ENCODE assay signal across 20 cellular contexts in genomic region chr1:82330330-82330729, GRCh38.
DNase-seq lines count a peak whose midpoint lies in the region; ATAC-seq, FAIRE-seq and TF ChIP-seq lines count a peak whose summit lies in the region.
"Had no signal": no experiment of that assay in that cellular context is flagged by ENCODE, and none has a peak within 500 bp of the region (broad histone marks: within the 10 kb centered on the region; RNA-seq: fewer than 3 reads in every experiment).

No MANE protein-coding gene starts in this region.

- H2BK20ac ChIP-seq in H9 (ENCODE audit: low read depth, low read length, poor library complexity, severe bottlenecking) (no peak overlapping the region), H1 (ENCODE audit: low read length) (0 out of 2 replicates have a peak overlapping the region, but pooled peaks have one; percentile 11)

- H3K36me3 Mint-ChIP-seq in H9 (ENCODE audit: insufficient read depth in 1 of 3, low read depth in 3 of 3): no peaks in the 10 kb centered on the region

- TF ChIP-seq CTCF in H9 (conservative IDR thresholded peaks at IDR 0.05) (no peak), H1 (IDR thresholded peaks at IDR 0.05; ENCODE audit: control extremely low read depth in 1 of 3, insufficient read depth in 1 of 3, low read depth in 1 of 3, low read length in 3 of 3) (no peak), keratinocyte (optimal IDR thresholded peaks at IDR 0.05 in 1 of 3, IDR thresholded peaks at IDR 0.05 in 1 of 3, conservative IDR thresholded peaks at IDR 0.05 in 1 of 3; ENCODE audit: extremely low read depth in 1 of 3, insufficient read depth in 2 of 3, low read length in 3 of 3) (no peak), upper lobe of right lung (IDR thresholded peaks at IDR 0.05) (no peak)

- H2BK12ac ChIP-seq in H9 (ENCODE audit: insufficient read length, low read depth, low read length) (no peak overlapping the region), H1 (ENCODE audit: low read depth, low read length) (peak overlapping the region; percentile 40; the same call in 1 of the 2 replicates)

- H3K23me2 ChIP-seq in H9 (ENCODE audit: insufficient read length, low read depth, low read length, poor library complexity, severe bottlenecking) (no peaks in the 10 kb centered on the region), H1 (ENCODE audit: low read depth, low read length) (no peaks in the 10 kb centered on the region)

- H2BK15ac ChIP-seq in H9 (ENCODE audit: low read depth, low read length) (no peak overlapping the region), H1 (ENCODE audit: low read length) (peak overlapping the region; percentile 9; the same call in 1 of the 2 replicates)

- no CpG with 5 or more reads among the region's 3 CpGs for WGBS in H9 (ENCODE audit: extremely low coverage, insufficient read length, low lambda C conversion rate)
- 92% methylated on average over 3 of the region's 3 CpGs; no CpG with 5 or more reads in 1 of the 2 experiments for WGBS in H1 (ENCODE audit: extremely low coverage in 1 of 2, insufficient coverage in 1 of 2, insufficient read length in 1 of 2, insufficient replicate concordance in 2 of 2, low coverage in 1 of 2, low lambda C conversion rate in 2 of 2, missing lambda C conversion rate in 1 of 2), 2 experiments

- H3K9me1 ChIP-seq in keratinocyte (ENCODE audit: control insufficient read depth, extremely low read depth, insufficient read depth, low read length): no peaks in the 10 kb centered on the region

- H3K9ac ChIP-seq in H9 (ENCODE audit: extremely low read depth, insufficient read length, low read length) (no peak overlapping the region), H1 (replicated peaks in 1 of 4; ENCODE audit: extremely low read depth in 1 of 4, low read depth in 3 of 4, low read length in 3 of 4) (no peak overlapping the region), keratinocyte (ENCODE audit: control insufficient read depth, extremely low read depth, insufficient read depth, low read length) (no peak overlapping the region)
- H3K9ac ChIP-seq: GM23248 had no signal

- H3T11ph ChIP-seq in H9 (ENCODE audit: low read length): no peak overlapping the region

- no peak for TF ChIP-seq EP300 in H1 (IDR thresholded peaks at IDR 0.05; ENCODE audit: borderline replicate concordance in 1 of 2, low read depth in 2 of 2, low read length in 2 of 2)

- no peak overlapping the region for H4K91ac ChIP-seq in H9 (ENCODE audit: insufficient read length, low read depth, low read length)
- peak overlapping the region; percentile 66 for H4K91ac ChIP-seq in H1 (replicated peaks; ENCODE audit: insufficient read length, low read length)

- H2BK120ac ChIP-seq in H9 (ENCODE audit: low read depth, low read length, poor library complexity, severe bottlenecking): no peak overlapping the region
- no peak overlapping the region for H2BK120ac ChIP-seq in H1 (replicated peaks; ENCODE audit: low read depth, low read length)

- no peak overlapping the region; a peak in 1 of 7 replicates for H3K27ac Mint-ChIP-seq in H9
- H3K27ac Mint-ChIP-seq: B cell; CD4-positive, alpha-beta T cell; HFFc6 had no signal

- H3K56ac ChIP-seq in H9 (ENCODE audit: insufficient read length, low read depth, low read length) (no peak overlapping the region), H1 (replicated peaks; ENCODE audit: insufficient read length, low read depth, low read length) (no peak overlapping the region)

- H3K79me2 ChIP-seq in H9 (ENCODE audit: insufficient read depth, low read length): no peaks in the 10 kb centered on the region
- no peaks in the 10 kb centered on the region for H3K79me2 ChIP-seq in H1 (ENCODE audit: control insufficient read depth in 1 of 2, insufficient read depth in 2 of 2, low read length in 2 of 2)
- H3K79me2 ChIP-seq in keratinocyte (ENCODE audit: control insufficient read depth, insufficient read depth, low read length): no peaks in the 10 kb centered on the region

- H2AFZ ChIP-seq in H9 (ENCODE audit: low read length) (no peak overlapping the region), H1 (ENCODE audit: low read length) (no peak overlapping the region), keratinocyte (ENCODE audit: control insufficient read depth, low read length) (no peak overlapping the region)
- H2AFZ ChIP-seq: GM23248 had no signal

- H3K14ac ChIP-seq in H9 (ENCODE audit: insufficient read depth, low read length) (no peak overlapping the region), H1 (ENCODE audit: insufficient read length) (no peak overlapping the region)

- H3K23ac ChIP-seq in H9 (ENCODE audit: insufficient read length, low read depth, low read length): no peak overlapping the region
- no peak overlapping the region for H3K23ac ChIP-seq in H1 (ENCODE audit: insufficient read length)

- no peak for FAIRE-seq in H1 (lab: Jason Lieb, UNC)
- FAIRE-seq in keratinocyte (lab: Jason Lieb, UNC): peak; percentile 29
- FAIRE-seq: A204.1, GM12878, GM18507, HepG2, HTR-8/SVneo had no signal

- H3K4me3 ChIP-seq in H1 (ENCODE audit: extremely low read depth in 1 of 4, insufficient read depth in 2 of 4, low read depth in 3 of 4, low read length in 4 of 4): no peak overlapping the region
- no peak overlapping the region for H3K4me3 ChIP-seq in keratinocyte (ENCODE audit: control insufficient read depth in 2 of 3, extremely low read depth in 1 of 3, insufficient read depth in 2 of 3, low read depth in 1 of 3, low read length in 3 of 3)
- no peak overlapping the region for H3K4me3 ChIP-seq in upper lobe of right lung
- H3K4me3 ChIP-seq: GM12878, GM23248 had no signal

- H3K18ac ChIP-seq in H9 (ENCODE audit: insufficient read length, low read depth, low read length) (no peak overlapping the region), H1 (ENCODE audit: extremely low read depth, low read length) (no peak overlapping the region; the same call in 1 of the 2 replicates)

- peaks cover 0 to 3% of the 10 kb centered on the region in 2 experiments; a peak in 1 of 5 replicates for H3K9me3 Mint-ChIP-seq in H9

- H3K36me3 ChIP-seq in H1 (ENCODE audit: control insufficient read depth in 2 of 4, insufficient read depth in 4 of 4, low read length in 3 of 4) (no peaks in the 10 kb centered on the region), keratinocyte (ENCODE audit: control insufficient read depth in 2 of 2, extremely low read depth in 1 of 2, insufficient read depth in 2 of 2, low read length in 2 of 2) (no peaks in the 10 kb centered on the region), upper lobe of right lung (no peaks in the 10 kb centered on the region)

- CTCF ChIA-PET in H1 (lab: Charles Lee; ENCODE audit: partially characterized antibody): interaction anchor here (1.5 kb wide), 1 partner anchor 10 kb away, joined by 3 read pairs; no protein-coding TSS in a partner anchor

- H3K27ac ChIP-seq in H9 (ENCODE audit: insufficient read length, low read depth, low read length) (no peak overlapping the region), H1 (ENCODE audit: low read depth, low read length) (no peak overlapping the region), keratinocyte (ENCODE audit: control insufficient read depth, insufficient read depth, low read length) (no peak overlapping the region), upper lobe of right lung (no peak overlapping the region)
- H3K27ac ChIP-seq: GM23248 had no signal

- H3K4me2 ChIP-seq in H9 (ENCODE audit: insufficient read depth, insufficient read length, low read length): no peak overlapping the region
- H3K4me2 ChIP-seq in H1 (ENCODE audit: insufficient read depth in 1 of 2, low read depth in 2 of 2, low read length in 2 of 2): no peak overlapping the region
- H3K4me2 ChIP-seq in keratinocyte (ENCODE audit: control insufficient read depth, extremely low read depth, insufficient read depth, low read depth, low read length): no peak overlapping the region

- H2AK5ac ChIP-seq in H9 (ENCODE audit: insufficient read length, low read length) (no peak overlapping the region), H1 (ENCODE audit: low read depth, low read length) (no peak overlapping the region)

- H3K4me1 ChIP-seq in H9 (ENCODE audit: insufficient read depth, low read length) (no peaks in the 10 kb centered on the region), H1 (replicated peaks in 1 of 4; ENCODE audit: control insufficient read depth in 3 of 4, insufficient read depth in 4 of 4, low read length in 3 of 4) (peaks cover 0 to 3% (median 0%) of the 10 kb centered on the region in 4 experiments; a peak in 2 of 7 replicates), keratinocyte (ENCODE audit: control insufficient read depth, extremely low read depth, insufficient read depth, low read length) (no peaks in the 10 kb centered on the region), upper lobe of right lung (no peaks in the 10 kb centered on the region)

- H2BK5ac ChIP-seq in H9 (ENCODE audit: insufficient read length, low read length): no peak overlapping the region
- H2BK5ac ChIP-seq in H1 (ENCODE audit: low read depth, low read length): no peak overlapping the region

- peak; percentile 27 for DNase-seq in H9
- DNase-seq in H1 (ENCODE audit: low read depth in 1 of 2, low spot score in 2 of 2): no peak
- DNase-seq in keratinocyte (ENCODE audit: low read depth, low spot score): no peak
- no peak for DNase-seq in upper lobe of right lung
- no peak for DNase-seq in globus pallidus (ENCODE audit: low spot score)
- DNase-seq in activated CD4-positive, CD25-positive, alpha-beta regulatory T cell treated with anti-CD3 and anti-CD28 coated beads, Interleukin-2, amount 50 U/mL, for 72 hours: no peak
- DNase-seq: C1 segment of cervical spinal cord; Calu3; CD4-positive, alpha-beta T cell; DMS 273 treated with DMSO at 0.1 percent for 48 hours; GM23248; HCEC 1CT; HFFc6 had no signal

- H3K4me1 Mint-ChIP-seq in H9: peaks cover 20 to 24% of the 10 kb centered on the region in 2 experiments
- H3K4me1 Mint-ChIP-seq: B cell had no signal

- H4K20me1 ChIP-seq in H9 (ENCODE audit: control insufficient read depth, insufficient read depth, insufficient read length) (no peaks in the 10 kb centered on the region), H1 (replicated peaks in 1 of 2; ENCODE audit: control insufficient read depth in 1 of 2, insufficient read depth in 2 of 2, low read length in 2 of 2) (no peaks in the 10 kb centered on the region), keratinocyte (ENCODE audit: control insufficient read depth, extremely low read depth, insufficient read depth, low read length) (no peaks in the 10 kb centered on the region)

- TF ChIP-seq RAD21 in H1 (IDR thresholded peaks at IDR 0.05 in 1 of 2, conservative IDR thresholded peaks at IDR 0.05 in 1 of 2; ENCODE audit: low read depth in 2 of 2, low read length in 2 of 2): no peak

- intact Hi-C loops in upper lobe of right lung (cut with DNase I): no loop called here

- H4K8ac ChIP-seq in H9 (replicated peaks; ENCODE audit: insufficient read length, low read depth, low read length) (no peak overlapping the region), H1 (ENCODE audit: extremely low read depth, insufficient read depth, low read length) (no peak overlapping the region; the same call in 1 of the 2 replicates)

- H3K4me3 Mint-ChIP-seq in H9: no peak overlapping the region
- H3K4me3 Mint-ChIP-seq: B cell; CD4-positive, alpha-beta T cell; HFFc6 had no signal

- peaks cover 7% of the 10 kb centered on the region for H3K27me3 Mint-ChIP-seq in H9 (ENCODE audit: low read depth)
- H3K27me3 Mint-ChIP-seq: B cell; CD4-positive, alpha-beta T cell had no signal

- no peak overlapping the region for H4K5ac ChIP-seq in H9 (ENCODE audit: insufficient read length, low read depth, low read length)
- no peak overlapping the region for H4K5ac ChIP-seq in H1 (ENCODE audit: insufficient read length, low read depth, low read length)

- H3K27me3 ChIP-seq in H9 (ENCODE audit: insufficient read depth, low read length) (no peaks in the 10 kb centered on the region), H1 (replicated peaks in 1 of 4; ENCODE audit: control insufficient read depth in 3 of 4, extremely low read depth in 1 of 4, insufficient read depth in 3 of 4, low read length in 3 of 4) (no peaks in the 10 kb centered on the region), keratinocyte (ENCODE audit: control insufficient read depth, extremely low read depth, insufficient read depth, low read length) (no peaks in the 10 kb centered on the region), upper lobe of right lung (no peaks in the 10 kb centered on the region)

- H3K9me3 ChIP-seq in H9 (ENCODE audit: control insufficient read depth, low read depth, low read length) (no peaks in the 10 kb centered on the region), H1 (ENCODE audit: insufficient read depth in 2 of 2, low read depth in 1 of 2, low read length in 1 of 2) (no peaks in the 10 kb centered on the region), keratinocyte (ENCODE audit: control insufficient read depth, low read depth, low read length) (no peaks in the 10 kb centered on the region), upper lobe of right lung (no peaks in the 10 kb centered on the region)

- ATAC-seq in upper lobe of right lung: peak; percentile 22
- no peak for ATAC-seq in GM18858 (IDR thresholded peaks at IDR 0.05; ENCODE audit: unreplicated experiment)
- ATAC-seq: GM12878, HepG2 had no signal

- H3K4ac ChIP-seq in H9 (ENCODE audit: low read depth, low read length): no peak overlapping the region
- peak overlapping the region; percentile 60 for H3K4ac ChIP-seq in H1 (replicated peaks; ENCODE audit: insufficient read length, low read depth, low read length)

- POLR2A ChIA-PET in H1 (lab: Charles Lee; ENCODE audit: partially characterized antibody): no interaction called here

- H3K79me1 ChIP-seq in H9 (ENCODE audit: insufficient read depth, low read depth, low read length, poor library complexity, severe bottlenecking) (no peaks in the 10 kb centered on the region), H1 (ENCODE audit: low read depth, low read length) (no peaks in the 10 kb centered on the region)

- dilution Hi-C loops in keratinocyte (cut with MboI; ENCODE audit: extremely low pct_ligation_motif_present, low sequenced_read_pairs): no loop called here

- no peak for TF ChIP-seq POLR2A in H1 (IDR thresholded peaks at IDR 0.05; ENCODE audit: control extremely low read depth in 1 of 2, low read depth in 2 of 2, low read length in 2 of 2)
